In genomic region chr10:132984008-132984295, GRCh38 we compare ENCODE assay signal across 29 cellular contexts. TPM values are rescaled to one million over a fixed set of nuclear protein-coding genes. Genes with fewer than 3 reads are reported as not detected.
"Had no signal": no experiment of that assay in that cellular context is flagged by ENCODE, and none has a peak within 500 bp of the region (broad histone marks: within the 10 kb centered on the region; RNA-seq: fewer than 3 reads in every experiment).

No MANE protein-coding gene starts in this region.

- H3K9me3 ChIP-seq: ascending aorta, breast epithelium, gastrocnemius medialis had no signal

- H3K27me3 ChIP-seq: ascending aorta, dorsolateral prefrontal cortex had no signal

- H3K4me1 ChIP-seq: ascending aorta, breast epithelium, foreskin keratinocyte, gastrocnemius medialis had no signal

- H3K27ac ChIP-seq: ascending aorta, breast epithelium, cardiac muscle cell, coronary artery, foreskin keratinocyte, gastrocnemius medialis had no signal

- DNase-seq: activated CD4-positive, alpha-beta memory T cell treated with anti-CD3 and anti-CD28 coated beads, Interleukin-2, amount 10 ng/mL, durations not matched to agents 7 days and 5 days; activated CD4-positive, alpha-beta T cell treated with anti-CD3 and anti-CD28 coated beads for 1 hour; activated CD4-positive, alpha-beta T cell treated with anti-CD3 and anti-CD28 coated beads for 4 hours; activated CD4-positive, alpha-beta T cell treated with anti-CD3 and anti-CD28 coated beads, Interleukin-2, amount 10 ng/mL, durations not matched to agents 7 days and 5 days; activated CD4-positive, alpha-beta T cell treated with anti-CD3 and anti-CD28 coated beads, Interleukin-2, amount 50 U/mL, for 4 hours; activated CD8-positive, alpha-beta memory T cell treated with anti-CD3 and anti-CD28 coated beads, Interleukin-2, amount 50 U/mL, for 48 hours; activated gamma-delta T cell; activated naive CD4-positive, alpha-beta T cell; activated naive CD4-positive, alpha-beta T cell treated with anti-CD3 and anti-CD28 coated beads, Interleukin-2, amount 10 ng/mL, durations not matched to agents 7 days and 5 days; activated naive CD8-positive, alpha-beta T cell treated with anti-CD3 and anti-CD28 coated beads, Interleukin-2, amount 10 ng/mL, durations not matched to agents 7 days and 5 days; activated T-cell treated with anti-CD3 and anti-CD28 coated beads for 4 hours; activated T-cell treated with anti-CD3 and anti-CD28 coated beads, Interleukin-2, amount 50 U/mL, for 24 hours; activated T-cell treated with anti-CD3 and anti-CD28 coated beads, Interleukin-2, amount 50 U/mL, for 72 hours; central memory CD4-positive, alpha-beta T cell; cerebellar nuclear complex; effector memory CD4-positive, alpha-beta T cell; foreskin keratinocyte; gastrocnemius medialis; glutamatergic neuron; SW 1271; T-cell; T1000 had no signal

- H3K4me3 ChIP-seq: ascending aorta, breast epithelium, cardiac muscle cell, coronary artery, gastrocnemius medialis had no signal

- H3K36me3 ChIP-seq: ascending aorta, breast epithelium, cardiac muscle cell, gastrocnemius medialis had no signal

- ATAC-seq: activated naive CD4-positive, alpha-beta T cell treated with anti-CD3 and anti-CD28 coated beads, Interleukin-2, amount 50 U/mL, for 72 hours; activated T-cell treated with anti-CD3 and anti-CD28 coated beads, Interleukin-2, amount 50 U/mL, for 72 hours; esophagus mucosa; foreskin keratinocyte; gastrocnemius medialis; T-cell had no signal

RNA-seq across cellular contexts. Expression of gene CFAP46, which starts 41.6 kb away (rescaled TPM):
- total RNA-seq: activated CD4-positive, alpha-beta memory T cell treated with anti-CD3 and anti-CD28 coated beads, Interleukin-2, amount 10 ng/mL, durations not matched to agents 7 days and 5 days; activated CD4-positive, alpha-beta T cell treated with anti-CD3 and anti-CD28 coated beads, Interleukin-2, amount 10 ng/mL, durations not matched to agents 7 days and 5 days; activated naive CD8-positive, alpha-beta T cell treated with anti-CD3 and anti-CD28 coated beads, Interleukin-2, amount 10 ng/mL, durations not matched to agents 7 days and 5 days; ascending aorta; T-cell had no signal
